Comparison of ENCODE assay signal across 1 cellular context in genomic region chr19:23823952-23824389, GRCh38.
TF ChIP-seq lines count a peak whose summit lies in the region.

No MANE protein-coding gene starts in this region.

TF ChIP-seq in K562, 482 proteins besides CTCF, POLR2A, EP300 and RAD21 (continued from another document):
- no peak for TF ChIP-seq MYC (IDR thresholded peaks at IDR 0.05; ENCODE audit: low read depth, low read length)
- TF ChIP-seq MYC (CRISPR knock-in tag; IDR thresholded peaks at IDR 0.05; ENCODE audit: borderline replicate concordance, low read depth): no peak
- no peak for TF ChIP-seq NFYB (IDR thresholded peaks at IDR 0.05; ENCODE audit: extremely low read depth, insufficient read length)
- TF ChIP-seq ATF7 (IDR thresholded peaks at IDR 0.05): 0 out of 2 replicates have a peak, but pooled peaks have one; percentile 13
- no peak for TF ChIP-seq NR2C2 (CRISPR knock-in tag; IDR thresholded peaks at IDR 0.05)
- TF ChIP-seq NR2C2 (tag; IDR thresholded peaks at IDR 0.05): peak; percentile 17; the same call in 1 of the 2 replicates
- no peak for TF ChIP-seq KLF6 (CRISPR knock-in tag; IDR thresholded peaks at IDR 0.05; ENCODE audit: borderline replicate concordance)
- TF ChIP-seq ZNF764 (CRISPR knock-in tag; IDR thresholded peaks at IDR 0.05; ENCODE audit: low read depth): no peak
- no peak for TF ChIP-seq KLF1 (tag; IDR thresholded peaks at IDR 0.05)
- TF ChIP-seq, protein P1, sequence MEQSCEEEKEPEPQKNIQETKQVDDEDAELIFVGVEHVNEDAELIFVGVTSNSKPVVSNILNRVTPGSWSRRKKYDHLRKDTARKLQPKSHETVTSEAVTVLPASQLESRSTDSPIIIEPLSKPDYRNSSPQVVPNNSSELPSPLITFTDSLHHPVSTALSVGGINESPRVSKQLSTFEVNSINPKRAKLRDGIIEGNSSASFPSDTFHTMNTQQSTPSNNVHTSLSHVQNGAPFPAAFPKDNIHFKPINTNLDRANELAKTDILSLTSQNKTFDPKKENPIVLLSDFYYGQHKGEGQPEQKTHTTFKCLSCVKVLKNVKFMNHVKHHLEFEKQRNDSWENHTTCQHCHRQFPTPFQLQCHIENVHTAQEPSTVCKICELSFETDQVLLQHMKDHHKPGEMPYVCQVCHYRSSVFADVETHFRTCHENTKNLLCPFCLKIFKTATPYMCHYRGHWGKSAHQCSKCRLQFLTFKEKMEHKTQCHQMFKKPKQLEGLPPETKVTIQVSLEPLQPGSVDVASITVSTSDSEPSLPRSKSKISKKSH (CRISPR knock-in tag; IDR thresholded peaks at IDR 0.05): peak; percentile 94
- TF ChIP-seq ZNF134 (CRISPR knock-in tag; conservative IDR thresholded peaks at IDR 0.05): no peak
- no peak for TF ChIP-seq EZH2 (IDR thresholded peaks at IDR 0.05; ENCODE audit: borderline replicate concordance, low read depth, low read length)
- TF ChIP-seq TRIM24 (IDR thresholded peaks at IDR 0.05): peak; percentile 50 to 64; a peak in 2 of 4 replicates
- TF ChIP-seq CBX1 (IDR thresholded peaks at IDR 0.05; ENCODE audit: low read depth): peak; percentile 82; the same call in 1 of the 2 replicates
- TF ChIP-seq SMAD4 (CRISPR knock-in tag; conservative IDR thresholded peaks at IDR 0.05): no peak
- no peak for TF ChIP-seq RAD51 (IDR thresholded peaks at IDR 0.05; ENCODE audit: borderline replicate concordance, low read depth)
- TF ChIP-seq ZNF445 (CRISPR knock-in tag; IDR thresholded peaks at IDR 0.05; ENCODE audit: low read depth): no peak
- TF ChIP-seq ZNF696 (CRISPR knock-in tag; conservative IDR thresholded peaks at IDR 0.05): no peak
- TF ChIP-seq JUN (IDR thresholded peaks at IDR 0.05; ENCODE audit: borderline replicate concordance, low read depth, low read length): no peak
- TF ChIP-seq JUN (CRISPR knock-in tag; IDR thresholded peaks at IDR 0.05; ENCODE audit: borderline replicate concordance): no peak
- TF ChIP-seq ILK (tag; IDR thresholded peaks at IDR 0.05; ENCODE audit: borderline replicate concordance, low read depth): no peak
- TF ChIP-seq KAT7 (CRISPR knock-in tag; IDR thresholded peaks at IDR 0.05; ENCODE audit: borderline replicate concordance): no peak
- TF ChIP-seq ZNF140 (CRISPR knock-in tag; IDR thresholded peaks at IDR 0.05): no peak
- TF ChIP-seq, protein P2, sequence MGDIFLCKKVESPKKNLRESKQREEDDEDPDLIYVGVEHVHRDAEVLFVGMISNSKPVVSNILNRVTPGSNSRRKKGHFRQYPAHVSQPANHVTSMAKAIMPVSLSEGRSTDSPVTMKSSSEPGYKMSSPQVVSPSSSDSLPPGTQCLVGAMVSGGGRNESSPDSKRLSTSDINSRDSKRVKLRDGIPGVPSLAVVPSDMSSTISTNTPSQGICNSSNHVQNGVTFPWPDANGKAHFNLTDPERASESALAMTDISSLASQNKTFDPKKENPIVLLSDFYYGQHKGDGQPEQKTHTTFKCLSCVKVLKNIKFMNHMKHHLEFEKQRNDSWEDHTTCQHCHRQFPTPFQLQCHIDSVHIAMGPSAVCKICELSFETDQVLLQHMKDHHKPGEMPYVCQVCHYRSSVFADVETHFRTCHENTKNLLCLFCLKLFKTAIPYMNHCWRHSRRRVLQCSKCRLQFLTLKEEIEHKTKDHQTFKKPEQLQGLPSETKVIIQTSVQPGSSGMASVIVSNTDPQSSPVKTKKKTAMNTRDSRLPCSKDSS (IDR thresholded peaks at IDR 0.05; ENCODE audit: low read depth, partially characterized antibody): peak; percentile 28
- peak; percentile 69 for TF ChIP-seq MAFK (IDR thresholded peaks at IDR 0.05; ENCODE audit: low read length)
- no peak for TF ChIP-seq ZNF780A (CRISPR knock-in tag; IDR thresholded peaks at IDR 0.05)
- TF ChIP-seq KDM5B (IDR thresholded peaks at IDR 0.05; ENCODE audit: insufficient replicate concordance, low read depth, low read length): no peak
- no peak for TF ChIP-seq CREM (IDR thresholded peaks at IDR 0.05; ENCODE audit: low read depth)
- peak; percentile 91 for TF ChIP-seq MEIS2 (IDR thresholded peaks at IDR 0.05; ENCODE audit: partially characterized antibody)
- TF ChIP-seq, protein P3, sequence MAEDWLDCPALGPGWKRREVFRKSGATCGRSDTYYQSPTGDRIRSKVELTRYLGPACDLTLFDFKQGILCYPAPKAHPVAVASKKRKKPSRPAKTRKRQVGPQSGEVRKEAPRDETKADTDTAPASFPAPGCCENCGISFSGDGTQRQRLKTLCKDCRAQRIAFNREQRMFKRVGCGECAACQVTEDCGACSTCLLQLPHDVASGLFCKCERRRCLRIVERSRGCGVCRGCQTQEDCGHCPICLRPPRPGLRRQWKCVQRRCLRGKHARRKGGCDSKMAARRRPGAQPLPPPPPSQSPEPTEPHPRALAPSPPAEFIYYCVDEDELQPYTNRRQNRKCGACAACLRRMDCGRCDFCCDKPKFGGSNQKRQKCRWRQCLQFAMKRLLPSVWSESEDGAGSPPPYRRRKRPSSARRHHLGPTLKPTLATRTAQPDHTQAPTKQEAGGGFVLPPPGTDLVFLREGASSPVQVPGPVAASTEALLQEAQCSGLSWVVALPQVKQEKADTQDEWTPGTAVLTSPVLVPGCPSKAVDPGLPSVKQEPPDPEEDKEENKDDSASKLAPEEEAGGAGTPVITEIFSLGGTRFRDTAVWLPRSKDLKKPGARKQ (CRISPR knock-in tag; IDR thresholded peaks at IDR 0.05): no peak
- TF ChIP-seq, protein P4, sequence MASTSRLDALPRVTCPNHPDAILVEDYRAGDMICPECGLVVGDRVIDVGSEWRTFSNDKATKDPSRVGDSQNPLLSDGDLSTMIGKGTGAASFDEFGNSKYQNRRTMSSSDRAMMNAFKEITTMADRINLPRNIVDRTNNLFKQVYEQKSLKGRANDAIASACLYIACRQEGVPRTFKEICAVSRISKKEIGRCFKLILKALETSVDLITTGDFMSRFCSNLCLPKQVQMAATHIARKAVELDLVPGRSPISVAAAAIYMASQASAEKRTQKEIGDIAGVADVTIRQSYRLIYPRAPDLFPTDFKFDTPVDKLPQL (IDR thresholded peaks at IDR 0.05; ENCODE audit: extremely low read depth, insufficient read length): no peak
